ENCODE assay signal across 17 cellular contexts in genomic region chr18:23835506-23835905, GRCh38.
DNase-seq lines count a peak whose midpoint lies in the region; ATAC-seq, FAIRE-seq and TF ChIP-seq lines count a peak whose summit lies in the region.
"Had no signal": no experiment of that assay in that cellular context is flagged by ENCODE, and none has a peak within 500 bp of the region (broad histone marks: within the 10 kb centered on the region; RNA-seq: fewer than 3 reads in every experiment).

No MANE protein-coding gene starts in this region.

- no peaks in the 10 kb centered on the region for H4K20me1 ChIP-seq in OCI-LY7 (ENCODE audit: insufficient read depth, low read length)

- no peaks in the 10 kb centered on the region for H3K27me3 ChIP-seq in pancreas
- H3K27me3 ChIP-seq: right lobe of liver, transverse colon had no signal

- H3K27ac ChIP-seq in OCI-LY7 (ENCODE audit: low read depth, low read length, poor library complexity, severe bottlenecking) (no peak overlapping the region), pancreas (no peak overlapping the region)
- H3K27ac ChIP-seq: right lobe of liver, transverse colon had no signal

- POLR2A ChIA-PET in OCI-LY7 (lab: Charles Lee) = no interaction called here

- no peaks in the 10 kb centered on the region for H3K36me3 ChIP-seq in OCI-LY7 (ENCODE audit: insufficient read depth, low read length)
- no peaks in the 10 kb centered on the region for H3K36me3 ChIP-seq in pancreas
- H3K36me3 ChIP-seq: right lobe of liver, transverse colon had no signal

- H3K9me3 ChIP-seq in OCI-LY7 (ENCODE audit: low read length) = no peaks in the 10 kb centered on the region
- no peaks in the 10 kb centered on the region for H3K9me3 ChIP-seq in pancreas
- H3K9me3 ChIP-seq: right lobe of liver, transverse colon had no signal

- intact Hi-C loops in OCI-LY7 (cut with micrococcal nuclease; ENCODE audit: unreplicated experiment) = no loop called here
- intact Hi-C loops in pancreas (cut with DNase I) = no loop called here

- CTCF ChIA-PET in OCI-LY7 (lab: Charles Lee; ENCODE audit: unreplicated experiment) = no interaction called here

- TF ChIP-seq CTCF in OCI-LY7 (conservative IDR thresholded peaks at IDR 0.05; ENCODE audit: low read length) (no peak), fibroblast of mammary gland (conservative IDR thresholded peaks at IDR 0.05; ENCODE audit: control insufficient read depth, insufficient read depth, low read depth, low read length) (no peak), pancreas (IDR thresholded peaks at IDR 0.05) (no peak)

- FAIRE-seq in pancreas (lab: Jason Lieb, UNC) = no peak
- FAIRE-seq: H54 had no signal

- WGBS in pancreas, 2 donors = 75 to 77% methylated on average over 4 of the region's 4 CpGs

- H3K79me2 ChIP-seq in OCI-LY7 (ENCODE audit: insufficient read depth, low read depth, low read length) = no peaks in the 10 kb centered on the region

- 0 out of 2 replicates have a peak overlapping the region, but pooled peaks have one; percentile 6 for H2AFZ ChIP-seq in OCI-LY7 (ENCODE audit: low read length)

- H3K4me1 ChIP-seq in OCI-LY7 (ENCODE audit: insufficient read depth, low read length, poor library complexity, severe bottlenecking) (peaks cover 13% of the 10 kb centered on the region), pancreas (no peaks in the 10 kb centered on the region)
- H3K4me1 ChIP-seq: right lobe of liver had no signal

- DNase-seq in CD1c-positive myeloid dendritic cell (ENCODE audit: extremely low spot score) = peak; percentile 33
- DNase-seq in OCI-LY7 (ENCODE audit: low spot score) = no peak
- peak; percentile 64 for DNase-seq in fibroblast of mammary gland (ENCODE audit: low read depth)
- DNase-seq in pancreas = no peak
- DNase-seq in DMS79 (lab: John Stamatoyannopoulos, UW) = no peak
- DNase-seq in dedifferentiated amniotic fluid mesenchymal stem cell (ENCODE audit: extremely low spot score) = no peak
- no peak for DNase-seq in NCI-H510A (lab: John Stamatoyannopoulos, UW)
- DNase-seq: ACHN; activated CD4-positive, alpha-beta T cell treated with anti-CD3 and anti-CD28 coated beads for 36 hours; effector CD4-positive, alpha-beta T cell; NCI-H1417; right lobe of liver; stimulated activated CD4-positive, alpha-beta T cell treated with anti-CD3 and anti-CD28 coated beads, Interleukin-4, amount 100 ng/mL, for 1 hour; transverse colon had no signal

- ATAC-seq in pancreas = peak in 3 of 4 donors; percentile 34 to 44 (median 41)
- no peak for ATAC-seq in HG03108 (IDR thresholded peaks at IDR 0.05; ENCODE audit: unreplicated experiment)
- ATAC-seq: Right ventricle myocardium inferior had no signal

- H3K9me2 ChIP-seq in OCI-LY7 (ENCODE audit: insufficient read depth, low read length) = no peaks in the 10 kb centered on the region

- no TSS peak for BruUV-seq in OCI-LY7 (replicated peaks; lab: Mats Ljungman, UMichigan)

- no peak overlapping the region for H3K4me2 ChIP-seq in OCI-LY7 (ENCODE audit: low read length)

- H3K4me3 ChIP-seq in OCI-LY7 (ENCODE audit: low read depth, low read length, poor library complexity, severe bottlenecking) (no peak overlapping the region), fibroblast of mammary gland (ENCODE audit: control insufficient read depth, low read depth, low read length) (no peak overlapping the region), pancreas (no peak overlapping the region)
- H3K4me3 ChIP-seq: right lobe of liver, transverse colon had no signal

Comparison
In these comparisons a context has a peak if more than half of its experiments do, and no peak if none do; other contexts are left out.
1. DNase-seq: peak in CD1c-positive myeloid dendritic cell (single experiment) and fibroblast of mammary gland (single experiment); none in OCI-LY7 (single experiment), pancreas (0 of 6), DMS79 (single experiment), dedifferentiated amniotic fluid mesenchymal stem cell (single experiment) and NCI-H510A (single experiment).